ENCODE assay signal across 38 cellular contexts in the genomic region with DNA sequence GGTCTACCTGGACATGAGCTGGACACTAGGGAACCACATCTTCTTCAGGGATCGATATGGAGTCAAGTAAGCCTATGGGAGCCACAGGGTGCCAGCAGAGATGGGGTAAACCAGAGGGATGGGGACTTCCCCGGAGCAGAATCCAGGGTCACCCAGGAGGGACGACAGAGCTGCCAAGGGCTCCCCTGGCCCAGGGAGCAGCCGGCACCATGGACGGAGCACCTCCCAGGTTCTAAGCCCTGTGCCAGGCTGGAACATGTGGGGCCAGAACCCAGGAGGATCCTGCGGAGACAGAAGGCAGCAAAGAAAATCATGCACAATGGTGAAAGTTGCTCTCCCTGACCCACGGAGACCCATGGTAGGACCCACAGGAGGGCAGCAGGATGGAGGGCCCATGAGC.
"Had no signal": no experiment of that assay in that cellular context is flagged by ENCODE, and none has a peak within 500 bp of the region (broad histone marks: within the 10 kb centered on the region; RNA-seq: fewer than 3 reads in every experiment).

No MANE protein-coding gene starts in this region.

- H3K4me3 Mint-ChIP-seq: activated B cell treated with CpG ODN at 0.5 μM for 24 hours; activated CD4-positive, alpha-beta memory T cell treated with anti-CD3 and anti-CD28 coated beads for 36 hours; activated CD4-positive, alpha-beta T cell treated with anti-CD3 and anti-CD28 coated beads, Interleukin-2, amount 10 ng/mL, durations not matched to agents 24 days and 14 days; activated CD8-positive, alpha-beta T cell treated with anti-CD3 and anti-CD28 coated beads for 36 hours; activated naive CD4-positive, alpha-beta T cell treated with anti-CD3 and anti-CD28 coated beads for 36 hours; activated naive CD8-positive, alpha-beta T cell treated with anti-CD3 and anti-CD28 coated beads for 36 hours; activated T-cell treated with anti-CD3 and anti-CD28 coated beads, Interleukin-2, amount 50 U/mL, for 4 hours; activated T-cell treated with anti-CD3 and anti-CD28 coated beads, Interleukin-2, amount 50 U/mL, for 72 hours; activated T-helper 1 cell treated with anti-CD3 and anti-CD28 coated beads, Interleukin-12 subunit alpha, Interleukin-12 subunit beta, Interleukin-2, Interleukin-4 antibody, amounts not matched to agents 30 ng/mL and 10 ng/mL and 1 ng/mL, durations not matched to agents 14 hours and 24 hours and 36 hours; activated T-helper 17 cell treated with anti-CD3 and anti-CD28 coated beads, Interleukin-2, amount 50 U/mL, for 72 hours; central memory CD8-positive, alpha-beta T cell; T-helper 1 cell treated with Interleukin-12 subunit alpha and Interleukin-12 subunit beta and Interleukin-4 antibody, amounts not matched to agents 30 μg/mL and 1 μg/mL, for 36 hours; T-helper 2 cell treated with Interferon-gamma antibody and Interleukin-4, amounts not matched to agents 5 μg/mL and 100 μg/mL, for 36 hours had no signal

- H3K27me3 ChIP-seq: adrenal gland, body of pancreas, brain microvascular endothelial cell, breast epithelium had no signal

- H3K27ac ChIP-seq: adrenal gland, body of pancreas, brain microvascular endothelial cell, breast epithelium, VCaP had no signal

- DNase-seq: activated B cell treated with CpG ODN at 0.5 μM for 24 hours; activated CD4-positive, alpha-beta memory T cell treated with anti-CD3 and anti-CD28 coated beads for 36 hours; activated CD4-positive, alpha-beta T cell treated with anti-CD3 and anti-CD28 coated beads for 4 hours; activated CD4-positive, alpha-beta T cell treated with anti-CD3 and anti-CD28 coated beads, Interleukin-2, amount 10 ng/mL, durations not matched to agents 24 days and 14 days; activated CD4-positive, alpha-beta T cell treated with anti-CD3 and anti-CD28 coated beads, Interleukin-2, amount 50 U/mL, for 1 hour; activated CD4-positive, alpha-beta T cell treated with anti-CD3 and anti-CD28 coated beads, Interleukin-2, amount 50 U/mL, for 4 hours; activated CD4-positive, CD25-positive, alpha-beta regulatory T cell treated with anti-CD3 and anti-CD28 coated beads, Interleukin-2, amount 50 U/mL, for 72 hours; activated CD8-positive, alpha-beta memory T cell treated with anti-CD3 and anti-CD28 coated beads, Interleukin-2, amount 50 U/mL, for 4 hours; activated CD8-positive, alpha-beta T cell treated with anti-CD3 and anti-CD28 coated beads for 36 hours; activated effector memory CD4-positive, alpha-beta T cell treated with anti-CD3 and anti-CD28 coated beads, Interleukin-2, amount 50 U/mL, for 16 hours; activated gamma-delta T cell treated with Interleukin-2 at 50 U/mL for 16 hours; activated naive CD4-positive, alpha-beta T cell; activated naive CD4-positive, alpha-beta T cell treated with anti-CD3 and anti-CD28 coated beads for 36 hours; activated naive CD4-positive, alpha-beta T cell treated with anti-CD3 and anti-CD28 coated beads, Interleukin-2, amount 50 U/mL, for 16 hours; activated naive CD8-positive, alpha-beta T cell treated with anti-CD3 and anti-CD28 coated beads for 36 hours; activated T-cell treated with anti-CD3 and anti-CD28 coated beads for 4 hours; activated T-cell treated with anti-CD3 and anti-CD28 coated beads, Interleukin-2, amount 50 U/mL, for 1 hour; activated T-cell treated with anti-CD3 and anti-CD28 coated beads, Interleukin-2, amount 50 U/mL, for 4 hours; activated T-cell treated with anti-CD3 and anti-CD28 coated beads, Interleukin-2, amount 50 U/mL, for 72 hours; adrenal gland; amniotic stem cell; aorta; body of pancreas; brain microvascular endothelial cell; caudate nucleus; T-helper 1 cell; T-helper 2 cell; T-helper 9 cell had no signal

- H3K36me3 ChIP-seq: adrenal gland, brain microvascular endothelial cell, breast epithelium had no signal

- H3K4me1 Mint-ChIP-seq: activated B cell treated with CpG ODN at 0.5 μM for 24 hours; activated T-helper 17 cell treated with anti-CD3 and anti-CD28 coated beads, Interleukin-2, amount 50 U/mL, for 72 hours; central memory CD8-positive, alpha-beta T cell had no signal

- H3K9me3 Mint-ChIP-seq: activated B cell treated with CpG ODN at 0.5 μM for 24 hours; activated CD4-positive, alpha-beta memory T cell treated with anti-CD3 and anti-CD28 coated beads for 36 hours; activated CD4-positive, alpha-beta T cell treated with anti-CD3 and anti-CD28 coated beads, Interleukin-2, amount 10 ng/mL, durations not matched to agents 24 days and 14 days; activated CD8-positive, alpha-beta T cell treated with anti-CD3 and anti-CD28 coated beads for 36 hours; activated naive CD4-positive, alpha-beta T cell treated with anti-CD3 and anti-CD28 coated beads for 36 hours; activated naive CD4-positive, alpha-beta T cell treated with anti-CD3 and anti-CD28 coated beads, Interleukin-2, amount 50 U/mL, for 72 hours; activated naive CD8-positive, alpha-beta T cell treated with anti-CD3 and anti-CD28 coated beads for 36 hours; activated T-cell treated with anti-CD3 and anti-CD28 coated beads, Interleukin-2, amount 50 U/mL, for 4 hours; activated T-cell treated with anti-CD3 and anti-CD28 coated beads, Interleukin-2, amount 50 U/mL, for 72 hours; activated T-helper 1 cell treated with anti-CD3 and anti-CD28 coated beads, Interleukin-12 subunit alpha, Interleukin-12 subunit beta, Interleukin-2, Interleukin-4 antibody, amounts not matched to agents 30 ng/mL and 10 ng/mL and 1 ng/mL, durations not matched to agents 14 hours and 24 hours and 36 hours; activated T-helper 17 cell treated with anti-CD3 and anti-CD28 coated beads, Interleukin-2, amount 50 U/mL, for 72 hours; central memory CD8-positive, alpha-beta T cell; T-helper 1 cell treated with Interleukin-12 subunit alpha and Interleukin-12 subunit beta and Interleukin-4 antibody, amounts not matched to agents 30 μg/mL and 1 μg/mL, for 36 hours; T-helper 2 cell treated with Interferon-gamma antibody and Interleukin-4, amounts not matched to agents 5 μg/mL and 100 μg/mL, for 36 hours had no signal

- H3K27me3 Mint-ChIP-seq: activated B cell treated with CpG ODN at 0.5 μM for 24 hours; activated CD4-positive, alpha-beta memory T cell treated with anti-CD3 and anti-CD28 coated beads for 36 hours; activated CD8-positive, alpha-beta T cell treated with anti-CD3 and anti-CD28 coated beads for 36 hours; activated naive CD8-positive, alpha-beta T cell treated with anti-CD3 and anti-CD28 coated beads for 36 hours; activated T-helper 17 cell treated with anti-CD3 and anti-CD28 coated beads, Interleukin-2, amount 50 U/mL, for 72 hours; central memory CD8-positive, alpha-beta T cell had no signal

- H3K36me3 Mint-ChIP-seq: activated CD4-positive, alpha-beta memory T cell treated with anti-CD3 and anti-CD28 coated beads for 36 hours; activated naive CD4-positive, alpha-beta T cell treated with anti-CD3 and anti-CD28 coated beads, Interleukin-2, amount 50 U/mL, for 72 hours; activated naive CD8-positive, alpha-beta T cell treated with anti-CD3 and anti-CD28 coated beads for 36 hours had no signal

- H3K4me1 ChIP-seq: adrenal gland, body of pancreas, breast epithelium had no signal

- H3K9me3 ChIP-seq: adrenal gland, body of pancreas, breast epithelium had no signal

- H3K27ac Mint-ChIP-seq: activated B cell treated with CpG ODN at 0.5 μM for 24 hours; activated CD4-positive, alpha-beta memory T cell treated with anti-CD3 and anti-CD28 coated beads for 36 hours; activated CD4-positive, alpha-beta T cell treated with anti-CD3 and anti-CD28 coated beads, Interleukin-2, amount 10 ng/mL, durations not matched to agents 24 days and 14 days; activated CD8-positive, alpha-beta T cell treated with anti-CD3 and anti-CD28 coated beads for 36 hours; activated naive CD4-positive, alpha-beta T cell treated with anti-CD3 and anti-CD28 coated beads for 36 hours; activated naive CD4-positive, alpha-beta T cell treated with anti-CD3 and anti-CD28 coated beads, Interleukin-2, amount 50 U/mL, for 72 hours; activated naive CD8-positive, alpha-beta T cell treated with anti-CD3 and anti-CD28 coated beads for 36 hours; activated T-cell treated with anti-CD3 and anti-CD28 coated beads, Interleukin-2, amount 50 U/mL, for 72 hours; activated T-helper 17 cell treated with anti-CD3 and anti-CD28 coated beads, Interleukin-2, amount 50 U/mL, for 72 hours; T-helper 1 cell treated with Interleukin-12 subunit alpha and Interleukin-12 subunit beta and Interleukin-4 antibody, amounts not matched to agents 30 μg/mL and 1 μg/mL, for 36 hours; T-helper 2 cell treated with Interferon-gamma antibody and Interleukin-4, amounts not matched to agents 5 μg/mL and 100 μg/mL, for 36 hours had no signal

- H3K4me3 ChIP-seq: adrenal gland, body of pancreas, breast epithelium had no signal

- FAIRE-seq: astrocyte, TTC549 had no signal
